In genomic region chr10:95304463-95304862, GRCh38 we compare ENCODE assay signal across 23 cellular contexts.
"Had no signal": no experiment of that assay in that cellular context is flagged by ENCODE, and none has a peak within 500 bp of the region (broad histone marks: within the 10 kb centered on the region; RNA-seq: fewer than 3 reads in every experiment).

No MANE protein-coding gene starts in this region.

- H3K4me1 ChIP-seq: breast epithelium had no signal

- H3K27ac ChIP-seq: breast epithelium, KMS-11 had no signal

- H3K36me3 ChIP-seq: breast epithelium, MG63 had no signal

- H3K4me2 ChIP-seq: KMS-11 had no signal

- H3K27me3 ChIP-seq: breast epithelium, MG63 had no signal

- DNase-seq: activated CD4-positive, alpha-beta T cell treated with anti-CD3 and anti-CD28 coated beads for 36 hours; activated CD8-positive, alpha-beta memory T cell treated with anti-CD3 and anti-CD28 coated beads, Interleukin-2, amount 50 U/mL, for 4 hours; activated CD8-positive, alpha-beta T cell treated with anti-CD3 and anti-CD28 coated beads for 36 hours; activated gamma-delta T cell treated with Interleukin-2 at 50 U/mL for 16 hours; activated naive CD4-positive, alpha-beta T cell treated with anti-CD3 and anti-CD28 coated beads, Interleukin-2, amount 50 U/mL, for 16 hours; activated T-cell treated with anti-CD3 and anti-CD28 coated beads, Interleukin-2, amount 50 U/mL, for 72 hours; aorta; MG63; MV-4-11; NCI-H1092 treated with DMSO at 0.1 percent for 48 hours; NCI-H1417 treated with DMSO at 0.1 percent for 48 hours; NCI-H1694; NCI-H2029; NCI-H2107; NCI-H345; NCI-H510A; NCI-H69; SIG-M5; T-helper 17 cell; T-helper 9 cell had no signal

- ATAC-seq: activated CD4-positive, alpha-beta T cell treated with anti-CD3 and anti-CD28 coated beads for 36 hours; activated CD8-positive, alpha-beta T cell treated with anti-CD3 and anti-CD28 coated beads for 36 hours; activated T-cell treated with anti-CD3 and anti-CD28 coated beads, Interleukin-2, amount 50 U/mL, for 72 hours; T-helper 17 cell had no signal

- FAIRE-seq: TTC549 had no signal

- H3K9ac ChIP-seq: KMS-11 had no signal

- H3K4me3 ChIP-seq: breast epithelium, MG63 had no signal

- H3K9me3 ChIP-seq: breast epithelium, MG63 had no signal
